ENCODE assay signal across 8 cellular contexts in genomic region chr11:67303132-67303988, GRCh38. TPM values are rescaled to one million over a fixed set of nuclear protein-coding genes. Genes with fewer than 3 reads are reported as not detected.
DNase-seq lines count a peak whose midpoint lies in the region; ATAC-seq and TF ChIP-seq lines count a peak whose summit lies in the region.

A gene with protein sequence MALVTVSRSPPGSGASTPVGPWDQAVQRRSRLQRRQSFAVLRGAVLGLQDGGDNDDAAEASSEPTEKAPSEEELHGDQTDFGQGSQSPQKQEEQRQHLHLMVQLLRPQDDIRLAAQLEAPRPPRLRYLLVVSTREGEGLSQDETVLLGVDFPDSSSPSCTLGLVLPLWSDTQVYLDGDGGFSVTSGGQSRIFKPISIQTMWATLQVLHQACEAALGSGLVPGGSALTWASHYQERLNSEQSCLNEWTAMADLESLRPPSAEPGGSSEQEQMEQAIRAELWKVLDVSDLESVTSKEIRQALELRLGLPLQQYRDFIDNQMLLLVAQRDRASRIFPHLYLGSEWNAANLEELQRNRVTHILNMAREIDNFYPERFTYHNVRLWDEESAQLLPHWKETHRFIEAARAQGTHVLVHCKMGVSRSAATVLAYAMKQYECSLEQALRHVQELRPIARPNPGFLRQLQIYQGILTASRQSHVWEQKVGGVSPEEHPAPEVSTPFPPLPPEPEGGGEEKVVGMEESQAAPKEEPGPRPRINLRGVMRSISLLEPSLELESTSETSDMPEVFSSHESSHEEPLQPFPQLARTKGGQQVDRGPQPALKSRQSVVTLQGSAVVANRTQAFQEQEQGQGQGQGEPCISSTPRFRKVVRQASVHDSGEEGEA (plus strand): TSS chr11:67303530. CDS start chr11:67303626, 96 bp downstream.

- no peaks in the 10 kb centered on the region for H3K27me3 ChIP-seq in left lung

- no peaks in the 10 kb centered on the region for H3K9me3 ChIP-seq in left lung

- H3K4me1 ChIP-seq in left lung: peaks cover 13 to 44% of the 10 kb centered on the region in 2 donors

- ATAC-seq in activated B cell treated with CpG ODN at 0.5 μM for 24 hours (ENCODE audit: low read depth) (peak; percentile 89), left lung (peak; percentile 96), GM18867 (IDR thresholded peaks at IDR 0.05; ENCODE audit: unreplicated experiment) (no peak)
- ATAC-seq in stimulated activated memory B cell treated with anti-CD40 and anti-IgM and Interleukin-4, amounts not matched to agents 10 μg/mL and 1 μg/mL and 100 μg/mL, for 72 hours: peak; percentile 73

- DNase-seq in EL (peak; percentile 68), NCI-H1105 (lab: John Stamatoyannopoulos, UW) (peak; percentile 65), activated B cell treated with CpG ODN at 0.5 μM for 24 hours (peak; percentile 46), left lung (peak; percentile 86 to 98), DMS114 treated with DMSO at 0.1 percent for 48 hours (lab: John Stamatoyannopoulos, UW; ENCODE audit: unreplicated experiment) (no peak)
- DNase-seq in effector CD8-positive, alpha-beta T cell (lab: John Stamatoyannopoulos, UW): peak; percentile 21

- no peaks in the 10 kb centered on the region for H3K9me3 Mint-ChIP-seq in activated B cell treated with CpG ODN at 0.5 μM for 24 hours
- no peaks in the 10 kb centered on the region for H3K9me3 Mint-ChIP-seq in stimulated activated memory B cell treated with anti-CD40 and anti-IgM and Interleukin-4, amounts not matched to agents 10 μg/mL and 1 μg/mL and 100 μg/mL, for 72 hours

- TF ChIP-seq CTCF in activated B cell treated with CpG ODN at 0.5 μM for 24 hours (IDR thresholded peaks at IDR 0.05): no peak
- no peak for TF ChIP-seq CTCF in left lung (IDR thresholded peaks at IDR 0.05)

- peak within 1 kb of the TSS; percentile 71 to 88 for H3K27ac ChIP-seq in left lung

- CTCF ChIA-PET in activated B cell treated with CpG ODN at 0.5 μM for 24 hours (lab: Charles Lee): interaction anchor here (1.1 kb wide), 1 partner anchor 79 kb away, joined by 3 read pairs; no protein-coding TSS in a partner anchor

- peaks cover 36% of the 10 kb centered on the region for H3K36me3 Mint-ChIP-seq in activated B cell treated with CpG ODN at 0.5 μM for 24 hours (ENCODE audit: low read depth)
- peaks cover 20% of the 10 kb centered on the region for H3K36me3 Mint-ChIP-seq in stimulated activated memory B cell treated with anti-CD40 and anti-IgM and Interleukin-4, amounts not matched to agents 10 μg/mL and 1 μg/mL and 100 μg/mL, for 72 hours

- no peaks in the 10 kb centered on the region for H3K27me3 Mint-ChIP-seq in activated B cell treated with CpG ODN at 0.5 μM for 24 hours
- H3K27me3 Mint-ChIP-seq in stimulated activated memory B cell treated with anti-CD40 and anti-IgM and Interleukin-4, amounts not matched to agents 10 μg/mL and 1 μg/mL and 100 μg/mL, for 72 hours: no peaks in the 10 kb centered on the region

- no peak within 1 kb of the TSS for H3K27ac Mint-ChIP-seq in activated B cell treated with CpG ODN at 0.5 μM for 24 hours
- no peak within 1 kb of the TSS for H3K27ac Mint-ChIP-seq in stimulated activated memory B cell treated with anti-CD40 and anti-IgM and Interleukin-4, amounts not matched to agents 10 μg/mL and 1 μg/mL and 100 μg/mL, for 72 hours

- peaks cover 3 to 56% of the 10 kb centered on the region in 2 donors for H3K36me3 ChIP-seq in left lung

- peak within 1 kb of the TSS; percentile 19 for H3K4me3 Mint-ChIP-seq in activated B cell treated with CpG ODN at 0.5 μM for 24 hours
- peak within 1 kb of the TSS; percentile 17 for H3K4me3 Mint-ChIP-seq in stimulated activated memory B cell treated with anti-CD40 and anti-IgM and Interleukin-4, amounts not matched to agents 10 μg/mL and 1 μg/mL and 100 μg/mL, for 72 hours

- POLR2A ChIA-PET in activated B cell treated with CpG ODN at 0.5 μM for 24 hours (lab: Charles Lee): interaction anchor here (0.6 to 2.9 kb wide), 10 partner anchors 9 to 184 kb away, joined by 3 to 13 read pairs (median 3); partner anchors contain the start of genes ANKRD13D, KDM2A and POLD4

- intact Hi-C loops in activated B cell treated with CpG ODN at 0.5 μM for 24 hours (cut with micrococcal nuclease): no loop called here
- intact Hi-C loops in left lung (cut with DNase I): no loop called here

- peaks cover 2% of the 10 kb centered on the region for H3K4me1 Mint-ChIP-seq in activated B cell treated with CpG ODN at 0.5 μM for 24 hours
- H3K4me1 Mint-ChIP-seq in stimulated activated memory B cell treated with anti-CD40 and anti-IgM and Interleukin-4, amounts not matched to agents 10 μg/mL and 1 μg/mL and 100 μg/mL, for 72 hours: no peaks in the 10 kb centered on the region

- H3K4me3 ChIP-seq in left lung: peak within 1 kb of the TSS; percentile 84 to 92

RNA-seq across cellular contexts. Expression of the gene that starts here (rescaled TPM):
- 5.1 and 7.7 TPM in 2 replicates for total RNA-seq in activated B cell treated with CpG ODN at 0.5 μM for 24 hours
- 10 to 100 TPM; 28.7 to 44.9 TPM for total RNA-seq in left lung
